Comparison of ENCODE assay signal across 1 cellular context in the genomic region with DNA sequence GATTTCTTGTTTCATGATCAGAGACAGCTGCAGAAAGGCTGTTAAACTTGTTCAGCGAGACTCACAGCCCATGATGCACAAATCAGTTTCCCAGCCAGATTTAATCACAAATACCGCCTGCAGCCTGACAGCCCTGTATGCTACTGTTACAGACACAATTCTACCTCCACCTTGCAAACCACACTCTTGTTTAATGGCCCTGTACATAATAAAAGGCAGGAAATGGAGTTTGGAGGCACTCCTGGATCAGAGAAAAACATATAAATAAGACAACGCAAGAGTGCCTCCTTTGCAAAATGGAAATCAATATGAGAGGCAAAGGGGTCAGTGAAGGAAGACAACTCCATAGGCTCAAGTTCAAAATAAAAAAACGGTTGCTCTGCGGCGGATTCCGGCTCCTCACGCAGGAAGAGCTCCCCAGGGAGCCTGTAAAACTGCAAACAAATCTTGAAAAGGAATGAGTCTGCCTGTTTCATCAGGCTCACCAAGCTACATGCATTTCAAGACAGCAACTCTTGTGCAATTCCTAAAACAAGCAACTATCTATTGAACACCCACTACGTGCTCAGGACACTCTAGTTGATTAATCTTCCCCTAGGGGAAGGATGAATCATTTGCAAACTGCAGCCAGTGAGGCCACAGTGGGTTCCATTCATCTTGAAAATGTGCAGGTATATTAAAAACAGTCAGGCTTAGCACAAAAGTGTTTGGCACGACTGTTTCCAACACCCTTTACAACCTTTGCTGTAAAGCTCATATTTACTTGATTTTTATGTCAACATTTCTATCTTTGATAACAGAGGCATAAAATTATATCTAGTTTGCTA.
TF ChIP-seq lines count a peak whose summit lies in the region.

No MANE protein-coding gene starts in this region.

TF ChIP-seq in HepG2, 621 proteins besides CTCF, POLR2A, EP300 and RAD21 (continued from another document):
- peak; percentile 17; the same call in 1 of the 2 replicates for TF ChIP-seq ZNF652 (CRISPR knock-in tag; IDR thresholded peaks at IDR 0.05; ENCODE audit: borderline replicate concordance, low read depth)
- TF ChIP-seq ZSCAN31 (CRISPR knock-in tag; IDR thresholded peaks at IDR 0.05; ENCODE audit: low read depth), result 0 out of 2 replicates have a peak, but pooled peaks have one; percentile 15
- TF ChIP-seq, protein P1, sequence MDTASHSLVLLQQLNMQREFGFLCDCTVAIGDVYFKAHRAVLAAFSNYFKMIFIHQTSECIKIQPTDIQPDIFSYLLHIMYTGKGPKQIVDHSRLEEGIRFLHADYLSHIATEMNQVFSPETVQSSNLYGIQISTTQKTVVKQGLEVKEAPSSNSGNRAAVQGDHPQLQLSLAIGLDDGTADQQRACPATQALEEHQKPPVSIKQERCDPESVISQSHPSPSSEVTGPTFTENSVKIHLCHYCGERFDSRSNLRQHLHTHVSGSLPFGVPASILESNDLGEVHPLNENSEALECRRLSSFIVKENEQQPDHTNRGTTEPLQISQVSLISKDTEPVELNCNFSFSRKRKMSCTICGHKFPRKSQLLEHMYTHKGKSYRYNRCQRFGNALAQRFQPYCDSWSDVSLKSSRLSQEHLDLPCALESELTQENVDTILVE (CRISPR knock-in tag; IDR thresholded peaks at IDR 0.05), result peak; percentile 82
- TF ChIP-seq HDAC2 (CRISPR knock-in tag; IDR thresholded peaks at IDR 0.05), result peak; percentile 98
- TF ChIP-seq ZBTB3 (CRISPR knock-in tag; IDR thresholded peaks at IDR 0.05; ENCODE audit: borderline replicate concordance, low read depth), result no peak
- peak; percentile 49 for TF ChIP-seq ASH2L (IDR thresholded peaks at IDR 0.05; ENCODE audit: insufficient read length, low read depth, low read length)
- 0 out of 2 replicates have a peak, but pooled peaks have one; percentile 24 for TF ChIP-seq ZNF503 (CRISPR knock-in tag; IDR thresholded peaks at IDR 0.05)
- TF ChIP-seq TBX2 (CRISPR knock-in tag; IDR thresholded peaks at IDR 0.05; ENCODE audit: borderline replicate concordance), result peak; percentile 84
- peak; percentile 66; the same call in 1 of the 2 replicates for TF ChIP-seq ZNF205 (CRISPR knock-in tag; IDR thresholded peaks at IDR 0.05)
- TF ChIP-seq TCF7 (IDR thresholded peaks at IDR 0.05; ENCODE audit: low read depth), result peak; percentile 73; the same call in 1 of the 2 replicates
- peak; percentile 47; the same call in 1 of the 2 replicates for TF ChIP-seq ISL2 (CRISPR knock-in tag; IDR thresholded peaks at IDR 0.05)
- TF ChIP-seq, protein P2, sequence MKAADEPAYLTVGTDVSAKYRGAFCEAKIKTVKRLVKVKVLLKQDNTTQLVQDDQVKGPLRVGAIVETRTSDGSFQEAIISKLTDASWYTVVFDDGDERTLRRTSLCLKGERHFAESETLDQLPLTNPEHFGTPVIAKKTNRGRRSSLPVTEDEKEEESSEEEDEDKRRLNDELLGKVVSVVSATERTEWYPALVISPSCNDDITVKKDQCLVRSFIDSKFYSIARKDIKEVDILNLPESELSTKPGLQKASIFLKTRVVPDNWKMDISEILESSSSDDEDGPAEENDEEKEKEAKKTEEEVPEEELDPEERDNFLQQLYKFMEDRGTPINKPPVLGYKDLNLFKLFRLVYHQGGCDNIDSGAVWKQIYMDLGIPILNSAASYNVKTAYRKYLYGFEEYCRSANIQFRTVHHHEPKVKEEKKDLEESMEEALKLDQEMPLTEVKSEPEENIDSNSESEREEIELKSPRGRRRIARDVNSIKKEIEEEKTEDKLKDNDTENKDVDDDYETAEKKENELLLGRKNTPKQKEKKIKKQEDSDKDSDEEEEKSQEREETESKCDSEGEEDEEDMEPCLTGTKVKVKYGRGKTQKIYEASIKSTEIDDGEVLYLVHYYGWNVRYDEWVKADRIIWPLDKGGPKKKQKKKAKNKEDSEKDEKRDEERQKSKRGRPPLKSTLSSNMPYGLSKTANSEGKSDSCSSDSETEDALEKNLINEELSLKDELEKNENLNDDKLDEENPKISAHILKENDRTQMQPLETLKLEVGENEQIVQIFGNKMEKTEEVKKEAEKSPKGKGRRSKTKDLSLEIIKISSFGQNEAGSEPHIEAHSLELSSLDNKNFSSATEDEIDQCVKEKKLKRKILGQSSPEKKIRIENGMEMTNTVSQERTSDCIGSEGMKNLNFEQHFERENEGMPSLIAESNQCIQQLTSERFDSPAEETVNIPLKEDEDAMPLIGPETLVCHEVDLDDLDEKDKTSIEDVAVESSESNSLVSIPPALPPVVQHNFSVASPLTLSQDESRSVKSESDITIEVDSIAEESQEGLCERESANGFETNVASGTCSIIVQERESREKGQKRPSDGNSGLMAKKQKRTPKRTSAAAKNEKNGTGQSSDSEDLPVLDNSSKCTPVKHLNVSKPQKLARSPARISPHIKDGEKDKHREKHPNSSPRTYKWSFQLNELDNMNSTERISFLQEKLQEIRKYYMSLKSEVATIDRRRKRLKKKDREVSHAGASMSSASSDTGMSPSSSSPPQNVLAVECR (CRISPR knock-in tag; IDR thresholded peaks at IDR 0.05; ENCODE audit: borderline replicate concordance), result peak; percentile 44; the same call in 1 of the 2 replicates
- peak; percentile 32; the same call in 1 of the 2 replicates for TF ChIP-seq CCDC6 (CRISPR knock-in tag; IDR thresholded peaks at IDR 0.05)
- no peak for TF ChIP-seq NFATC3 (CRISPR knock-in tag; IDR thresholded peaks at IDR 0.05)
- TF ChIP-seq RBM39 (IDR thresholded peaks at IDR 0.05; ENCODE audit: low read depth, low read length, poor library complexity, severe bottlenecking), result no peak
- TF ChIP-seq PPARG (CRISPR knock-in tag; conservative IDR thresholded peaks at IDR 0.05), result peak; percentile 75; the same call in 1 of the 2 replicates
- TF ChIP-seq ZNF563 (CRISPR knock-in tag; IDR thresholded peaks at IDR 0.05), result no peak
- TF ChIP-seq GATAD2A (CRISPR knock-in tag; IDR thresholded peaks at IDR 0.05), result peak; percentile 99
- TF ChIP-seq, protein P3, sequence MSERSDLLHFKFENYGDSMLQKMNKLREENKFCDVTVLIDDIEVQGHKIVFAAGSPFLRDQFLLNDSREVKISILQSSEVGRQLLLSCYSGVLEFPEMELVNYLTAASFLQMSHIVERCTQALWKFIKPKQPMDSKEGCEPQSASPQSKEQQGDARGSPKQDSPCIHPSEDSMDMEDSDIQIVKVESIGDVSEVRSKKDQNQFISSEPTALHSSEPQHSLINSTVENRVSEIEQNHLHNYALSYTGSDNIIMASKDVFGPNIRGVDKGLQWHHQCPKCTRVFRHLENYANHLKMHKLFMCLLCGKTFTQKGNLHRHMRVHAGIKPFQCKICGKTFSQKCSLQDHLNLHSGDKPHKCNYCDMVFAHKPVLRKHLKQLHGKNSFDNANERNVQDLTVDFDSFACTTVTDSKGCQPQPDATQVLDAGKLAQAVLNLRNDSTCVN (CRISPR knock-in tag; IDR thresholded peaks at IDR 0.05; ENCODE audit: borderline replicate concordance), result peak; percentile 71; the same call in 1 of the 2 replicates
